Comparison of ENCODE assay signal across 17 cellular contexts in the genomic region with DNA sequence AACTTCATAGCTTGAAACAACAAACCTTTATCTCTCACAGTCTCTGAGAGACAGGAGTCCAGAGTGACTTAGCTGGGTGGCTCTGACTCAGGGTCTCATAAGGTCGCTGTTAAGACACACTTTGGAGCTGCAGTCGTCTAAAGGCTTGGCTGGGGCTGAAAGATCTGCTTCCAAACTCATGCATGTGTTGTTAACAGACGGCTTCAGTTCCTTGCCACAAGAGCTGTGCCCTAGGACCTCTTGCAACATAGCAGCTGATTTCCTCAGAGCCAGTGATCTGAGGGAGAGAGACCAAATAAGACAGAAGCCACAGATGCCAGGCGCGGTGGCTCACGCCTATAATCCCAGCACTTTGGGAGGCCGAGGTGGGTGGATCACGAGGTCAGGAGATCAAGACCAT.
DNase-seq lines count a peak whose midpoint lies in the region; ATAC-seq and TF ChIP-seq lines count a peak whose summit lies in the region.
"Had no signal": no experiment of that assay in that cellular context is flagged by ENCODE, and none has a peak within 500 bp of the region (broad histone marks: within the 10 kb centered on the region; RNA-seq: fewer than 3 reads in every experiment).

No MANE protein-coding gene starts in this region.

- H3K27me3 ChIP-seq in mammary epithelial cell (ENCODE audit: insufficient read depth, low read length) = no peaks in the 10 kb centered on the region
- no peaks in the 10 kb centered on the region for H3K27me3 ChIP-seq in upper lobe of right lung
- H3K27me3 ChIP-seq: breast epithelium had no signal

- H3K4me3 Mint-ChIP-seq in MCF 10A (ENCODE audit: unreplicated experiment) = no peak overlapping the region
- H3K4me3 Mint-ChIP-seq: effector memory CD8-positive, alpha-beta T cell; nephron progenitor cell had no signal

- dilution Hi-C loops in mammary epithelial cell (cut with HindIII; ENCODE audit: low sequenced_read_pairs) = no loop called here

- in situ Hi-C loops in mammary epithelial cell (cut with MboI; ENCODE audit: low sequenced_read_pairs in 2 of 2) = no loop called here

- CTCF ChIA-PET in MCF 10A (lab: Yijun Ruan, JAX) = interaction anchor here (0.5 to 6.1 kb wide), 3 partner anchors 47 to 824 kb away, joined by 3 to 31 read pairs (median 3); no protein-coding TSS in a partner anchor
- CTCF ChIA-PET in mammary epithelial cell (lab: Charles Lee; ENCODE audit: low non-redundant PET) = no interaction called here

- H3K9me3 ChIP-seq in mammary epithelial cell (replicated peaks; ENCODE audit: insufficient read depth, low read length) (no peaks in the 10 kb centered on the region), upper lobe of right lung (no peaks in the 10 kb centered on the region)

- TF ChIP-seq CTCF in MCF 10A (IDR thresholded peaks at IDR 0.05; ENCODE audit: unreplicated experiment) = no peak
- no peak for TF ChIP-seq CTCF in mammary epithelial cell (conservative IDR thresholded peaks at IDR 0.05 in 1 of 2, IDR thresholded peaks at IDR 0.05 in 1 of 2; ENCODE audit: extremely low read depth in 1 of 2, insufficient read depth in 1 of 2, low read depth in 1 of 2, low read length in 2 of 2)
- no peak for TF ChIP-seq CTCF in upper lobe of right lung (IDR thresholded peaks at IDR 0.05)

- H2AFZ ChIP-seq in mammary epithelial cell (ENCODE audit: low read depth, low read length) = no peak overlapping the region

- DNase-seq in MCF 10A (ENCODE audit: unreplicated experiment) = peak; percentile 70
- DNase-seq in mammary epithelial cell = no peak
- peak; percentile 79 for DNase-seq in amniotic epithelial cell (ENCODE audit: low read depth)
- peak; percentile 39 for DNase-seq in kidney tubule cell (ENCODE audit: low spot score)
- no peak for DNase-seq in upper lobe of right lung
- no peak for DNase-seq in amniotic stem cell (lab: John Stamatoyannopoulos, UW)
- DNase-seq in NCI-H345 (lab: John Stamatoyannopoulos, UW) = no peak
- DNase-seq in 8988T = no peak
- DNase-seq: activated effector memory CD4-positive, alpha-beta T cell treated with anti-CD3 and anti-CD28 coated beads, Interleukin-2, amount 50 U/mL, for 16 hours; effector memory CD8-positive, alpha-beta T cell; HCEC 1CT; NCI-H2081 treated with DMSO at 0.1 percent for 48 hours; nephron progenitor cell had no signal

- H3K27me3 Mint-ChIP-seq in MCF 10A (ENCODE audit: insufficient read depth, unreplicated experiment) = no peaks in the 10 kb centered on the region
- H3K27me3 Mint-ChIP-seq: effector memory CD8-positive, alpha-beta T cell had no signal

- POLR2A ChIA-PET in MCF 10A (lab: Yijun Ruan, JAX) = interaction anchor here (0.5 to 1.4 kb wide), 4 partner anchors 16 to 805 kb away, joined by 3 to 5 read pairs (median 4); no protein-coding TSS in a partner anchor

- ATAC-seq in upper lobe of right lung = peak; percentile 73
- ATAC-seq: effector memory CD8-positive, alpha-beta T cell; SK-N-SH treated with all-trans-retinoic acid at 6 μM for 48 hours had no signal

- H3K36me3 Mint-ChIP-seq in MCF 10A (ENCODE audit: insufficient read depth, unreplicated experiment) = peaks cover 13% of the 10 kb centered on the region

- no peaks in the 10 kb centered on the region for H3K79me2 ChIP-seq in mammary epithelial cell (ENCODE audit: insufficient read depth, low read length)

- intact Hi-C loops in MCF 10A (cut with micrococcal nuclease) (no loop called here), mammary epithelial cell (cut with micrococcal nuclease) (loop anchor here (10.0 kb wide), 1 partner anchor 199 kb away; no protein-coding TSS in a partner anchor), upper lobe of right lung (cut with DNase I) (no loop called here)

- peaks cover 3% of the 10 kb centered on the region for H3K4me1 ChIP-seq in mammary epithelial cell (ENCODE audit: insufficient read depth, low read length)
- H3K4me1 ChIP-seq in upper lobe of right lung = no peaks in the 10 kb centered on the region
- H3K4me1 ChIP-seq: breast epithelium had no signal

- peak overlapping the region; percentile 92 for H3K27ac Mint-ChIP-seq in MCF 10A (ENCODE audit: low read depth, unreplicated experiment)
- H3K27ac Mint-ChIP-seq: nephron progenitor cell had no signal

- peaks cover 16% of the 10 kb centered on the region for H3K9me3 Mint-ChIP-seq in MCF 10A (ENCODE audit: unreplicated experiment)

- H4K20me1 ChIP-seq in mammary epithelial cell (ENCODE audit: insufficient read depth, low read length) = no peaks in the 10 kb centered on the region

- no peak overlapping the region for H3K9ac ChIP-seq in mammary epithelial cell (ENCODE audit: insufficient read depth, low read length)

- BruUV-seq in MCF 10A (replicated peaks; lab: Mats Ljungman, UMichigan) (no TSS peak), mammary epithelial cell (replicated peaks; lab: Mats Ljungman, UMichigan) (no TSS peak)

- no peak overlapping the region for H3K4me2 ChIP-seq in mammary epithelial cell (ENCODE audit: insufficient read depth, low read depth, low read length)
- H3K4me2 ChIP-seq: smooth muscle cell had no signal

- H3K27ac ChIP-seq in mammary epithelial cell (ENCODE audit: insufficient read depth, low read depth, low read length) (no peak overlapping the region), upper lobe of right lung (no peak overlapping the region)
- H3K27ac ChIP-seq: 22Rv1, breast epithelium had no signal

- peaks cover 44% of the 10 kb centered on the region for H3K4me1 Mint-ChIP-seq in MCF 10A (ENCODE audit: insufficient read depth, unreplicated experiment)

- H3K36me3 ChIP-seq in mammary epithelial cell (ENCODE audit: insufficient read depth, low read length) (no peaks in the 10 kb centered on the region), upper lobe of right lung (no peaks in the 10 kb centered on the region)
- H3K36me3 ChIP-seq: breast epithelium had no signal

- H3K4me3 ChIP-seq in mammary epithelial cell (replicated peaks in 1 of 3; ENCODE audit: insufficient read depth in 1 of 3, low read depth in 2 of 3, low read length in 3 of 3) (no peak overlapping the region), upper lobe of right lung (no peak overlapping the region)
- H3K4me3 ChIP-seq: breast epithelium, smooth muscle cell had no signal

- 93% methylated on average over 6 of the region's 8 CpGs for WGBS in mammary epithelial cell (ENCODE audit: low coverage, missing lambda C conversion rate)

Comparison
In these comparisons a context has a peak if more than half of its experiments do, and no peak if none do; other contexts are left out.
1. DNase-seq: peak in MCF 10A (single experiment), amniotic epithelial cell (single experiment) and kidney tubule cell (single experiment); none in mammary epithelial cell (single experiment), upper lobe of right lung (single experiment), amniotic stem cell (single experiment), NCI-H345 (single experiment) and 8988T (single experiment).